Comparison of ENCODE assay signal across 1 cellular context in the genomic region with DNA sequence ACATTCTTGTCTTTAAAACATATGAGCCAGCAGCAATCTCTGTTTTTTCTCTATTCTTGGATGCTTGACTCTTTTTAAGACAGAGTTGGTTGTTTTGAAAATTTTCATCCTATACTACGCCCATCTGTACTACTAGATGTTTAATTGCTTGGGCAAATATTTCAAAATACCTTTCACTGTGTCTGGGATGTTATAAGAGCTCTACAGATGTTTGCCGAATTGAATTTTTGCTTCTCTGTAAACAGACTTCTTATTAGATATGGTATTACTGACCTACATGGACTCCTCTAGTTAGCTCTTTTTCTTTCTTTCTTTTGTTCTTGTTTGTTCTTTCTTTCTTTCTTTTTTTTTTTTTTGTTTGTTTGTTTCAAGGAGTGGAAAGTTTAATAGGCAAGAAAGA.
TF ChIP-seq lines count a peak whose summit lies in the region.

No MANE protein-coding gene starts in this region.

TF ChIP-seq in GM23338, 12 proteins besides CTCF, POLR2A, EP300 and RAD21 (continued from another document):
- TF ChIP-seq, protein P1, sequence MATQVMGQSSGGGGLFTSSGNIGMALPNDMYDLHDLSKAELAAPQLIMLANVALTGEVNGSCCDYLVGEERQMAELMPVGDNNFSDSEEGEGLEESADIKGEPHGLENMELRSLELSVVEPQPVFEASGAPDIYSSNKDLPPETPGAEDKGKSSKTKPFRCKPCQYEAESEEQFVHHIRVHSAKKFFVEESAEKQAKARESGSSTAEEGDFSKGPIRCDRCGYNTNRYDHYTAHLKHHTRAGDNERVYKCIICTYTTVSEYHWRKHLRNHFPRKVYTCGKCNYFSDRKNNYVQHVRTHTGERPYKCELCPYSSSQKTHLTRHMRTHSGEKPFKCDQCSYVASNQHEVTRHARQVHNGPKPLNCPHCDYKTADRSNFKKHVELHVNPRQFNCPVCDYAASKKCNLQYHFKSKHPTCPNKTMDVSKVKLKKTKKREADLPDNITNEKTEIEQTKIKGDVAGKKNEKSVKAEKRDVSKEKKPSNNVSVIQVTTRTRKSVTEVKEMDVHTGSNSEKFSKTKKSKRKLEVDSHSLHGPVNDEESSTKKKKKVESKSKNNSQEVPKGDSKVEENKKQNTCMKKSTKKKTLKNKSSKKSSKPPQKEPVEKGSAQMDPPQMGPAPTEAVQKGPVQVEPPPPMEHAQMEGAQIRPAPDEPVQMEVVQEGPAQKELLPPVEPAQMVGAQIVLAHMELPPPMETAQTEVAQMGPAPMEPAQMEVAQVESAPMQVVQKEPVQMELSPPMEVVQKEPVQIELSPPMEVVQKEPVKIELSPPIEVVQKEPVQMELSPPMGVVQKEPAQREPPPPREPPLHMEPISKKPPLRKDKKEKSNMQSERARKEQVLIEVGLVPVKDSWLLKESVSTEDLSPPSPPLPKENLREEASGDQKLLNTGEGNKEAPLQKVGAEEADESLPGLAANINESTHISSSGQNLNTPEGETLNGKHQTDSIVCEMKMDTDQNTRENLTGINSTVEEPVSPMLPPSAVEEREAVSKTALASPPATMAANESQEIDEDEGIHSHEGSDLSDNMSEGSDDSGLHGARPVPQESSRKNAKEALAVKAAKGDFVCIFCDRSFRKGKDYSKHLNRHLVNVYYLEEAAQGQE (IDR thresholded peaks at IDR 0.05; ENCODE audit: unreplicated experiment) = no peak
- TF ChIP-seq POLR2AphosphoS5 (IDR thresholded peaks at IDR 0.05; ENCODE audit: low read depth) = no peak
- TF ChIP-seq ZNF114 (CRISPR knock-in tag; IDR thresholded peaks at IDR 0.05) = no peak
- TF ChIP-seq, protein P2, sequence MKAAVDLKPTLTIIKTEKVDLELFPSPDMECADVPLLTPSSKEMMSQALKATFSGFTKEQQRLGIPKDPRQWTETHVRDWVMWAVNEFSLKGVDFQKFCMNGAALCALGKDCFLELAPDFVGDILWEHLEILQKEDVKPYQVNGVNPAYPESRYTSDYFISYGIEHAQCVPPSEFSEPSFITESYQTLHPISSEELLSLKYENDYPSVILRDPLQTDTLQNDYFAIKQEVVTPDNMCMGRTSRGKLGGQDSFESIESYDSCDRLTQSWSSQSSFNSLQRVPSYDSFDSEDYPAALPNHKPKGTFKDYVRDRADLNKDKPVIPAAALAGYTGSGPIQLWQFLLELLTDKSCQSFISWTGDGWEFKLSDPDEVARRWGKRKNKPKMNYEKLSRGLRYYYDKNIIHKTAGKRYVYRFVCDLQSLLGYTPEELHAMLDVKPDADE (IDR thresholded peaks at IDR 0.05) = no peak
- TF ChIP-seq EZH2phosphoT487 (IDR thresholded peaks at IDR 0.05; ENCODE audit: unreplicated experiment) = no peak
- no peak for TF ChIP-seq NANOG (IDR thresholded peaks at IDR 0.05; ENCODE audit: borderline replicate concordance)
